ENCODE assay signal across 29 cellular contexts in genomic region chr2:219536967-219537366, GRCh38. TPM values are rescaled to one million over a fixed set of nuclear protein-coding genes. Genes with fewer than 3 reads are reported as not detected.
"Had no signal": no experiment of that assay in that cellular context is flagged by ENCODE, and none has a peak within 500 bp of the region (broad histone marks: within the 10 kb centered on the region; RNA-seq: fewer than 3 reads in every experiment).

No MANE protein-coding gene starts in this region.

- H3K4me1 Mint-ChIP-seq: activated naive CD8-positive, alpha-beta T cell treated with anti-CD3 and anti-CD28 coated beads, Interleukin-2, amount 10 ng/mL, durations not matched to agents 7 days and 5 days had no signal

- H3K4me3 Mint-ChIP-seq: activated naive CD4-positive, alpha-beta T cell treated with anti-CD3 and anti-CD28 coated beads for 36 hours; activated naive CD8-positive, alpha-beta T cell treated with anti-CD3 and anti-CD28 coated beads, Interleukin-2, amount 10 ng/mL, durations not matched to agents 7 days and 5 days; activated T-cell treated with anti-CD3 and anti-CD28 coated beads, Interleukin-2, amount 50 U/mL, for 72 hours; nephron; stimulated activated naive B cell treated with anti-CD40 and anti-IgM and Interleukin-4, amounts not matched to agents 10 μg/mL and 1 μg/mL and 100 μg/mL, for 72 hours had no signal

- H3K4me3 ChIP-seq: esophagus muscularis mucosa, gastrocnemius medialis, sigmoid colon, upper lobe of right lung had no signal

- H3K27me3 Mint-ChIP-seq: activated naive CD8-positive, alpha-beta T cell treated with anti-CD3 and anti-CD28 coated beads, Interleukin-2, amount 10 ng/mL, durations not matched to agents 7 days and 5 days had no signal

- ATAC-seq: activated T-cell treated with anti-CD3 and anti-CD28 coated beads, Interleukin-2, amount 50 U/mL, for 72 hours; gastrocnemius medialis; left ventricle myocardium superior; stimulated activated naive B cell treated with anti-CD40 and anti-IgM and Interleukin-4, amounts not matched to agents 10 μg/mL and 1 μg/mL and 100 μg/mL, for 72 hours; upper lobe of right lung had no signal

- H3K27me3 ChIP-seq: gastrocnemius medialis, sigmoid colon had no signal

- H3K36me3 Mint-ChIP-seq: activated naive CD8-positive, alpha-beta T cell treated with anti-CD3 and anti-CD28 coated beads, Interleukin-2, amount 10 ng/mL, durations not matched to agents 7 days and 5 days had no signal

- H3K27ac ChIP-seq: esophagus muscularis mucosa, gastrocnemius medialis, sigmoid colon, upper lobe of right lung, WERI-Rb-1 had no signal

- H3K9me3 Mint-ChIP-seq: activated naive CD4-positive, alpha-beta T cell treated with anti-CD3 and anti-CD28 coated beads for 36 hours; activated naive CD8-positive, alpha-beta T cell treated with anti-CD3 and anti-CD28 coated beads, Interleukin-2, amount 10 ng/mL, durations not matched to agents 7 days and 5 days; activated T-cell treated with anti-CD3 and anti-CD28 coated beads, Interleukin-2, amount 50 U/mL, for 72 hours; nephron; stimulated activated naive B cell treated with anti-CD40 and anti-IgM and Interleukin-4, amounts not matched to agents 10 μg/mL and 1 μg/mL and 100 μg/mL, for 72 hours had no signal

- FAIRE-seq: islet of Langerhans, TTC549 had no signal

- H3K9me3 ChIP-seq: esophagus muscularis mucosa, gastrocnemius medialis, sigmoid colon, upper lobe of right lung had no signal

- DNase-seq: activated CD4-positive, CD25-positive, alpha-beta regulatory T cell treated with anti-CD3 and anti-CD28 coated beads, Interleukin-2, amount 50 U/mL, for 72 hours; activated CD8-positive, alpha-beta memory T cell treated with anti-CD3 and anti-CD28 coated beads, Interleukin-2, amount 50 U/mL, for 4 hours; activated effector memory CD4-positive, alpha-beta T cell treated with Interleukin-2 at 50 U/mL for 16 hours; activated naive CD4-positive, alpha-beta T cell treated with anti-CD3 and anti-CD28 coated beads for 36 hours; activated naive CD8-positive, alpha-beta T cell treated with anti-CD3 and anti-CD28 coated beads, Interleukin-2, amount 10 ng/mL, durations not matched to agents 7 days and 5 days; activated T-cell treated with anti-CD3 and anti-CD28 coated beads, Interleukin-2, amount 50 U/mL, for 72 hours; amniotic stem cell; caudate nucleus; dermis blood vessel endothelial cell; effector memory CD4-positive, alpha-beta T cell; gastrocnemius medialis; head of caudate nucleus; hypothalamus; left ventricle myocardium superior; sigmoid colon; stimulated activated CD4-positive, alpha-beta T cell treated with anti-CD3 and anti-CD28 coated beads, Interleukin-2, amount 100 ng/mL, for 48 hours; stimulated activated CD8-positive, alpha-beta memory T cell treated with anti-CD3 and anti-CD28 coated beads, Interleukin-4, amount 100 ng/mL, for 48 hours; stimulated activated naive B cell treated with anti-CD40 and anti-IgM and Interleukin-4, amounts not matched to agents 10 μg/mL and 1 μg/mL and 100 μg/mL, for 72 hours; T-helper 1 cell; upper lobe of right lung; WERI-Rb-1 had no signal

- H3K27ac Mint-ChIP-seq: activated naive CD4-positive, alpha-beta T cell treated with anti-CD3 and anti-CD28 coated beads for 36 hours; activated naive CD8-positive, alpha-beta T cell treated with anti-CD3 and anti-CD28 coated beads, Interleukin-2, amount 10 ng/mL, durations not matched to agents 7 days and 5 days; activated T-cell treated with anti-CD3 and anti-CD28 coated beads, Interleukin-2, amount 50 U/mL, for 72 hours; nephron; stimulated activated naive B cell treated with anti-CD40 and anti-IgM and Interleukin-4, amounts not matched to agents 10 μg/mL and 1 μg/mL and 100 μg/mL, for 72 hours had no signal

RNA-seq across cellular contexts. Expression of gene TMEM198, which starts 6.9 kb away (rescaled TPM):
- total RNA-seq: mononuclear cell had no signal

RNA-seq across cellular contexts. Expression of gene ASIC4, which starts 22.7 kb away (rescaled TPM):
- total RNA-seq: activated naive CD4-positive, alpha-beta T cell treated with anti-CD3 and anti-CD28 coated beads for 36 hours; dermis blood vessel endothelial cell; esophagus muscularis mucosa; left ventricle myocardium superior; mononuclear cell; osteoblast; renal cortical epithelial cell had no signal

RNA-seq across cellular contexts. Expression of gene OBSL1, which starts 34.4 kb away (rescaled TPM):
- total RNA-seq: activated naive CD8-positive, alpha-beta T cell treated with anti-CD3 and anti-CD28 coated beads, Interleukin-2, amount 10 ng/mL, durations not matched to agents 7 days and 5 days had no signal

RNA-seq across cellular contexts. Expression of gene INHA, which starts 35.1 kb away (rescaled TPM):
- total RNA-seq: activated naive CD4-positive, alpha-beta T cell treated with anti-CD3 and anti-CD28 coated beads for 36 hours; activated naive CD8-positive, alpha-beta T cell treated with anti-CD3 and anti-CD28 coated beads, Interleukin-2, amount 10 ng/mL, durations not matched to agents 7 days and 5 days; activated T-cell treated with anti-CD3 and anti-CD28 coated beads, Interleukin-2, amount 50 U/mL, for 72 hours; dermis blood vessel endothelial cell; mononuclear cell; temporal lobe had no signal
